ENCODE assay signal across 24 cellular contexts in genomic region chr7:91157579-91158320, GRCh38.
"Had no signal": no experiment of that assay in that cellular context is flagged by ENCODE, and none has a peak within 500 bp of the region (broad histone marks: within the 10 kb centered on the region; RNA-seq: fewer than 3 reads in every experiment).

No MANE protein-coding gene starts in this region.

- DNase-seq: left ventricle myocardium inferior; midbrain; mucosa of descending colon; naive thymus-derived CD4-positive, alpha-beta T cell; nucleus accumbens; stimulated activated CD4-positive, alpha-beta T cell treated with anti-CD3 and anti-CD28 coated beads, Interleukin-12 subunit alpha, Interleukin-12 subunit beta, amount 100 ng/mL, for 4 hours; stimulated activated CD4-positive, alpha-beta T cell treated with anti-CD3 and anti-CD28 coated beads, Interleukin-15, amount 100 ng/mL, for 24 hours; stimulated activated CD4-positive, alpha-beta T cell treated with anti-CD3 and anti-CD28 coated beads, Interleukin-2, amount 100 ng/mL, for 24 hours; stimulated activated CD4-positive, alpha-beta T cell treated with anti-CD3 and anti-CD28 coated beads, Interleukin-4, amount 100 ng/mL, for 1 hour; stimulated activated naive B cell treated with anti-CD40 and anti-IgM and Interleukin-4, amounts not matched to agents 10 μg/mL and 1 μg/mL and 100 μg/mL, for 72 hours; stimulated activated naive CD8-positive, alpha-beta T cell treated with anti-CD3 and anti-CD28 coated beads, Interleukin-15, Interleukin-2, amounts not matched to agents 100 U/mL and 50 U/mL, for 24 hours; stomach; testis; thyroid gland; transverse colon; upper lobe of left lung had no signal

- ATAC-seq: mucosa of descending colon; naive thymus-derived CD4-positive, alpha-beta T cell; sciatic nerve; stimulated activated naive B cell treated with anti-CD40 and anti-IgM and Interleukin-4, amounts not matched to agents 10 μg/mL and 1 μg/mL and 100 μg/mL, for 72 hours; stimulated activated naive CD8-positive, alpha-beta T cell treated with anti-CD3 and anti-CD28 coated beads, Interleukin-15, Interleukin-2, amounts not matched to agents 100 U/mL and 50 U/mL, for 24 hours had no signal

- H3K36me3 ChIP-seq: left ventricle myocardium inferior, right atrium auricular region, stomach, thyroid gland, transverse colon, upper lobe of left lung, vagina had no signal

- H3K36me3 Mint-ChIP-seq: naive thymus-derived CD4-positive, alpha-beta T cell had no signal

- H3K9me3 ChIP-seq: left ventricle myocardium inferior, mucosa of descending colon, right atrium auricular region, stomach, testis, thyroid gland, transverse colon, upper lobe of left lung, vagina had no signal

- H3K9me3 Mint-ChIP-seq: memory B cell; naive thymus-derived CD4-positive, alpha-beta T cell; nephron; neural crest cell had no signal

- H3K27me3 Mint-ChIP-seq: memory B cell; progenitor cell of endocrine pancreas; stimulated activated naive B cell treated with anti-CD40 and anti-IgM and Interleukin-4, amounts not matched to agents 10 μg/mL and 1 μg/mL and 100 μg/mL, for 72 hours had no signal

- H3K4me3 ChIP-seq: left ventricle myocardium inferior, mucosa of descending colon, right atrium auricular region, skin epidermis, stomach, testis, thyroid gland, transverse colon, upper lobe of left lung, vagina had no signal

- H3K27ac ChIP-seq: left ventricle myocardium inferior, right atrium auricular region, skin epidermis, stomach, testis, thyroid gland, transverse colon, upper lobe of left lung, vagina had no signal

- H3K27ac Mint-ChIP-seq: memory B cell; naive thymus-derived CD4-positive, alpha-beta T cell; nephron; progenitor cell of endocrine pancreas; stimulated activated naive B cell treated with anti-CD40 and anti-IgM and Interleukin-4, amounts not matched to agents 10 μg/mL and 1 μg/mL and 100 μg/mL, for 72 hours had no signal

- H3K4me3 Mint-ChIP-seq: memory B cell; naive thymus-derived CD4-positive, alpha-beta T cell; nephron; neural crest cell; stimulated activated naive B cell treated with anti-CD40 and anti-IgM and Interleukin-4, amounts not matched to agents 10 μg/mL and 1 μg/mL and 100 μg/mL, for 72 hours had no signal

- H3K4me1 Mint-ChIP-seq: naive thymus-derived CD4-positive, alpha-beta T cell; nephron had no signal

- H3K4me1 ChIP-seq: left ventricle myocardium inferior, right atrium auricular region, stomach, testis, thyroid gland, transverse colon, upper lobe of left lung, vagina had no signal
